ENCODE assay signal across 9 cellular contexts in genomic region chr6:144006731-144007454, GRCh38. TPM values are rescaled to one million over a fixed set of nuclear protein-coding genes. Genes with fewer than 3 reads are reported as not detected.
DNase-seq lines count a peak whose midpoint lies in the region; ATAC-seq and TF ChIP-seq lines count a peak whose summit lies in the region.
"Had no signal": no experiment of that assay in that cellular context is flagged by ENCODE, and none has a peak within 500 bp of the region (broad histone marks: within the 10 kb centered on the region; RNA-seq: fewer than 3 reads in every experiment).

No MANE protein-coding gene starts in this region.

- H3K36me3 Mint-ChIP-seq in activated CD8-positive, alpha-beta memory T cell treated with anti-CD3 and anti-CD28 coated beads, Interleukin-2, amount 10 ng/mL, durations not matched to agents 7 days and 5 days, result no peaks in the 10 kb centered on the region
- peaks cover 5% of the 10 kb centered on the region for H3K36me3 Mint-ChIP-seq in activated CD4-positive, alpha-beta memory T cell treated with anti-CD3 and anti-CD28 coated beads for 36 hours

- H3K4me1 ChIP-seq in left ventricle myocardium inferior (no peaks in the 10 kb centered on the region), sigmoid colon (no peaks in the 10 kb centered on the region)

- no peaks in the 10 kb centered on the region for H3K36me3 ChIP-seq in left ventricle myocardium inferior
- no peaks in the 10 kb centered on the region for H3K36me3 ChIP-seq in sigmoid colon

- intact Hi-C loops in activated CD4-positive, alpha-beta memory T cell treated with anti-CD3 and anti-CD28 coated beads for 36 hours (cut with micrococcal nuclease), result no loop called here
- intact Hi-C loops in left ventricle myocardium inferior (cut with micrococcal nuclease), result no loop called here
- intact Hi-C loops in sigmoid colon (cut with DNase I), result no loop called here

- TF ChIP-seq CTCF in left ventricle myocardium inferior (IDR thresholded peaks at IDR 0.05; ENCODE audit: borderline replicate concordance) (no peak), sigmoid colon (IDR thresholded peaks at IDR 0.05) (no peak)

- H3K4me1 Mint-ChIP-seq in activated CD8-positive, alpha-beta memory T cell treated with anti-CD3 and anti-CD28 coated beads, Interleukin-2, amount 10 ng/mL, durations not matched to agents 7 days and 5 days, result peaks cover 9% of the 10 kb centered on the region
- H3K4me1 Mint-ChIP-seq in activated CD4-positive, alpha-beta memory T cell treated with anti-CD3 and anti-CD28 coated beads for 36 hours (ENCODE audit: low read depth), result peaks cover 11% of the 10 kb centered on the region

- H3K9me3 ChIP-seq in left ventricle myocardium inferior (replicated peaks) (peaks cover 24% of the 10 kb centered on the region), sigmoid colon (no peaks in the 10 kb centered on the region)

- no peak for DNase-seq in activated CD8-positive, alpha-beta memory T cell treated with anti-CD3 and anti-CD28 coated beads, Interleukin-2, amount 10 ng/mL, durations not matched to agents 7 days and 5 days
- DNase-seq in activated CD8-positive, alpha-beta memory T cell treated with anti-CD3 and anti-CD28 coated beads, Interleukin-2, amount 50 U/mL, for 48 hours, result no peak
- no peak for DNase-seq in activated CD4-positive, alpha-beta memory T cell treated with anti-CD3 and anti-CD28 coated beads for 36 hours
- no peak for DNase-seq in left ventricle myocardium inferior
- no peak for DNase-seq in sigmoid colon
- DNase-seq in GF-D8 (lab: John Stamatoyannopoulos, UW), result no peak
- DNase-seq in HT-29 (ENCODE audit: low spot score), result no peak
- no peak for DNase-seq in pons (ENCODE audit: low spot score)
- DNase-seq: DND-41 had no signal

- H3K9me3 Mint-ChIP-seq in activated CD8-positive, alpha-beta memory T cell treated with anti-CD3 and anti-CD28 coated beads, Interleukin-2, amount 10 ng/mL, durations not matched to agents 7 days and 5 days (ENCODE audit: low read depth), result no peaks in the 10 kb centered on the region
- H3K9me3 Mint-ChIP-seq in activated CD4-positive, alpha-beta memory T cell treated with anti-CD3 and anti-CD28 coated beads for 36 hours, result no peaks in the 10 kb centered on the region

- no peak overlapping the region for H3K27ac Mint-ChIP-seq in activated CD8-positive, alpha-beta memory T cell treated with anti-CD3 and anti-CD28 coated beads, Interleukin-2, amount 10 ng/mL, durations not matched to agents 7 days and 5 days
- no peak overlapping the region for H3K27ac Mint-ChIP-seq in activated CD4-positive, alpha-beta memory T cell treated with anti-CD3 and anti-CD28 coated beads for 36 hours

- TF ChIP-seq POLR2A in sigmoid colon (IDR thresholded peaks at IDR 0.05), result no peak

- POLR2A ChIA-PET in activated CD4-positive, alpha-beta memory T cell treated with anti-CD3 and anti-CD28 coated beads for 36 hours (lab: Charles Lee), result interaction anchor here (0.9 kb wide), 1 partner anchor 57 kb away, joined by 3 read pairs; no protein-coding TSS in a partner anchor

- TF ChIP-seq EP300 in sigmoid colon (IDR thresholded peaks at IDR 0.05), result no peak

- peaks cover 27% of the 10 kb centered on the region for H3K27me3 Mint-ChIP-seq in activated CD8-positive, alpha-beta memory T cell treated with anti-CD3 and anti-CD28 coated beads, Interleukin-2, amount 10 ng/mL, durations not matched to agents 7 days and 5 days
- peaks cover 8% of the 10 kb centered on the region for H3K27me3 Mint-ChIP-seq in activated CD4-positive, alpha-beta memory T cell treated with anti-CD3 and anti-CD28 coated beads for 36 hours

- no peaks in the 10 kb centered on the region for H3K27me3 ChIP-seq in left ventricle myocardium inferior (ENCODE audit: low read depth)
- H3K27me3 ChIP-seq in sigmoid colon, result no peaks in the 10 kb centered on the region

- ATAC-seq in activated CD8-positive, alpha-beta memory T cell treated with anti-CD3 and anti-CD28 coated beads, Interleukin-2, amount 10 ng/mL, durations not matched to agents 7 days and 5 days, result no peak

- H3K4me3 ChIP-seq in left ventricle myocardium inferior, result peak overlapping the region; percentile 75
- peak overlapping the region; percentile 32 to 68 (median 60) for H3K4me3 ChIP-seq in sigmoid colon

- WGBS in sigmoid colon, 2 donors, result 47 to 57% methylated on average over 21 of the region's 21 CpGs

- H3K27ac ChIP-seq in left ventricle myocardium inferior (replicated peaks) (peak overlapping the region; percentile 78), sigmoid colon (peak overlapping the region in 3 of 4 donors; percentile 71)

- H3K4me3 Mint-ChIP-seq in activated CD8-positive, alpha-beta memory T cell treated with anti-CD3 and anti-CD28 coated beads, Interleukin-2, amount 10 ng/mL, durations not matched to agents 7 days and 5 days, result peak overlapping the region; percentile 67
- peak overlapping the region; percentile 62 for H3K4me3 Mint-ChIP-seq in activated CD4-positive, alpha-beta memory T cell treated with anti-CD3 and anti-CD28 coated beads for 36 hours

- CTCF ChIA-PET in activated CD8-positive, alpha-beta memory T cell treated with anti-CD3 and anti-CD28 coated beads, Interleukin-2, amount 10 ng/mL, durations not matched to agents 7 days and 5 days (lab: Charles Lee), result no interaction called here
- CTCF ChIA-PET in activated CD4-positive, alpha-beta memory T cell treated with anti-CD3 and anti-CD28 coated beads for 36 hours (lab: Charles Lee), result interaction anchor here (1.5 kb wide), 1 partner anchor 63 kb away, joined by 6 read pairs; no protein-coding TSS in a partner anchor

RNA-seq across cellular contexts. Expression of gene PLAGL1, which starts 1.2 kb away (rescaled TPM):
- total RNA-seq in activated CD8-positive, alpha-beta memory T cell treated with anti-CD3 and anti-CD28 coated beads, Interleukin-2, amount 10 ng/mL, durations not matched to agents 7 days and 5 days, result 10 to 100 TPM; 14.7 to 23.0 TPM
- 10 to 100 TPM; 13.4 to 16.3 TPM for total RNA-seq in activated CD4-positive, alpha-beta memory T cell treated with anti-CD3 and anti-CD28 coated beads for 36 hours
- total RNA-seq in left ventricle myocardium inferior, result 10.5 TPM
- 10 to 100 TPM in 3 of 4 donors, 1 to 10 TPM in 1; 9.8 to 31.3 (median 13.2) TPM for total RNA-seq in sigmoid colon
- polyA plus RNA-seq in sigmoid colon, result 10 to 100 TPM; 12.7 to 16.2 (median 14.4) TPM
- total RNA-seq in HT-29 (2014; rRNA removed; shearing (Covaris generic)), result 0.13 TPM in 1 of 2 replicates, not detected in the other
